3 cellular contexts compared by ENCODE assay signal in genomic region chr19:44121162-44121561, GRCh38. TPM values are rescaled to one million over a fixed set of nuclear protein-coding genes. Genes with fewer than 3 reads are reported as not detected.
DNase-seq lines count a peak whose midpoint lies in the region; ATAC-seq and TF ChIP-seq lines count a peak whose summit lies in the region.
"Not testable (repeated sequence)": the region's sequence is repeated elsewhere in the genome, so short reads cannot be mapped to it uniquely, and the experiment has no call there.

No MANE protein-coding gene starts in this region.

- H3K27ac ChIP-seq in HEK293 (ENCODE audit: extremely low read depth, low read depth, low read length): not testable (repeated sequence)

- H3K4me3 Mint-ChIP-seq in endothelial cell (ENCODE audit: unreplicated experiment): peak overlapping the region; percentile 26

- POLR2A ChIA-PET in HEK293 (lab: Yijun Ruan, JAX): not testable (repeated sequence)

- H3K27me3 Mint-ChIP-seq in endothelial cell (ENCODE audit: unreplicated experiment): not testable (repeated sequence)

- H3K27ac Mint-ChIP-seq in endothelial cell (ENCODE audit: unreplicated experiment): not testable (repeated sequence)

- CTCF ChIA-PET in HEK293 (lab: Yijun Ruan, JAX): not testable (repeated sequence)

- TF ChIP-seq CTCF in HEK293 (tag by site-specific recombination; IDR thresholded peaks at IDR 0.05); endothelial cell (IDR thresholded peaks at IDR 0.05; ENCODE audit: unreplicated experiment): not testable (repeated sequence)

- not testable (repeated sequence) for H3K4me1 ChIP-seq in HEK293 (ENCODE audit: control insufficient read depth, insufficient read depth, low read length)

- not testable (repeated sequence) for H3K4me3 ChIP-seq in HEK293 (ENCODE audit: low read depth, low read length)

- H3K9me3 Mint-ChIP-seq in endothelial cell (ENCODE audit: unreplicated experiment): not testable (repeated sequence)

- peaks cover 59% of the 10 kb centered on the region for H3K36me3 Mint-ChIP-seq in endothelial cell (ENCODE audit: low read depth, unreplicated experiment)

- peaks cover 75 to 100% of the 10 kb centered on the region in 2 experiments for H3K36me3 ChIP-seq in HEK293 (ENCODE audit: control insufficient read depth in 2 of 2, insufficient read depth in 1 of 2, low read length in 2 of 2)

- ATAC-seq in SK-N-SH treated with all-trans-retinoic acid at 6 μM for 48 hours: not testable (repeated sequence)

- H3K4me1 Mint-ChIP-seq in endothelial cell (ENCODE audit: unreplicated experiment): not testable (repeated sequence)

- not testable (repeated sequence) for H3K9me3 ChIP-seq in HEK293 (ENCODE audit: control insufficient read depth, insufficient read depth, low read depth, low read length)

- DNase-seq in endothelial cell (ENCODE audit: low spot score): not testable (repeated sequence)

TF ChIP-seq in HEK293, 187 proteins besides CTCF, POLR2A, EP300 and RAD21:
- TF ChIP-seq ZNF580 (tag by site-specific recombination; IDR thresholded peaks at IDR 0.05) (0 out of 2 replicates have a peak, but pooled peaks have one; percentile 11), ZNF146 (tag by site-specific recombination; IDR thresholded peaks at IDR 0.05) (peak; percentile 85)

TF ChIP-seq in SK-N-SH treated with all-trans-retinoic acid at 6 μM for 48 hours, 23 proteins besides CTCF, POLR2A, EP300 and RAD21:
- peak; percentile 60; the same call in 1 of the 2 replicates for TF ChIP-seq ZNF8 (CRISPR knock-in tag; IDR thresholded peaks at IDR 0.05)

RNA-seq across cellular contexts. Expression of gene ZNF225, which starts 8.0 kb away (rescaled TPM):
- total RNA-seq in endothelial cell (ENCODE audit: unreplicated experiment): 7.1 TPM

RNA-seq across cellular contexts. Expression of gene ZNF234, which starts 20.2 kb away (rescaled TPM):
- total RNA-seq in endothelial cell (ENCODE audit: unreplicated experiment): 17.8 TPM

RNA-seq across cellular contexts. Expression of gene ZNF224, which starts 27.0 kb away (rescaled TPM):
- total RNA-seq in endothelial cell (ENCODE audit: unreplicated experiment): 36.0 TPM

RNA-seq across cellular contexts. Expression of gene ZNF226, which starts 43.7 kb away (rescaled TPM):
- total RNA-seq in endothelial cell (ENCODE audit: unreplicated experiment): 23.2 TPM

RNA-seq across cellular contexts. Expression of gene ZNF284, which starts 49.2 kb away (rescaled TPM):
- 4.0 TPM for total RNA-seq in endothelial cell (ENCODE audit: unreplicated experiment)
